Comparison of ENCODE assay signal across 1 cellular context in the genomic region with DNA sequence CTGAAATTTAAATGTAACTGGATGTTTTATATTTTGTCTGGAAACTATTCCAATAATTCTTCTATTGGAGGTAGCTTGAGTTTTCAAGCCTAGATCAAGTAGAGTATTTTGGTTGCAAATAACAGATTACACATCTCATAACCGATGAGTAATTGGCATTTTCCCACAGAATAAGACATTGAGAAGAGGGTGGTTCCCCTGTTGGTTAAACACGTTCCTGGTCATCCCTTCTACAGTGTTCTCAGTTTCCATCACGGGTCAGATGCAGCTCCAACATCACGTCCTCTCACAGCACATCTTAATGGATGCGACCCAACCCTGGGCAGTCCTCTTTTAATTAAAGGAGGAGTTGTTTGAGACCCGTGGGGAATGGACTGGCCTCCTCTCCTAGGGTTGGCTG.
TF ChIP-seq lines count a peak whose summit lies in the region.

No MANE protein-coding gene starts in this region.

TF ChIP-seq in HepG2, 621 proteins besides CTCF, POLR2A, EP300 and RAD21 (continued from another document):
- TF ChIP-seq, protein P1, sequence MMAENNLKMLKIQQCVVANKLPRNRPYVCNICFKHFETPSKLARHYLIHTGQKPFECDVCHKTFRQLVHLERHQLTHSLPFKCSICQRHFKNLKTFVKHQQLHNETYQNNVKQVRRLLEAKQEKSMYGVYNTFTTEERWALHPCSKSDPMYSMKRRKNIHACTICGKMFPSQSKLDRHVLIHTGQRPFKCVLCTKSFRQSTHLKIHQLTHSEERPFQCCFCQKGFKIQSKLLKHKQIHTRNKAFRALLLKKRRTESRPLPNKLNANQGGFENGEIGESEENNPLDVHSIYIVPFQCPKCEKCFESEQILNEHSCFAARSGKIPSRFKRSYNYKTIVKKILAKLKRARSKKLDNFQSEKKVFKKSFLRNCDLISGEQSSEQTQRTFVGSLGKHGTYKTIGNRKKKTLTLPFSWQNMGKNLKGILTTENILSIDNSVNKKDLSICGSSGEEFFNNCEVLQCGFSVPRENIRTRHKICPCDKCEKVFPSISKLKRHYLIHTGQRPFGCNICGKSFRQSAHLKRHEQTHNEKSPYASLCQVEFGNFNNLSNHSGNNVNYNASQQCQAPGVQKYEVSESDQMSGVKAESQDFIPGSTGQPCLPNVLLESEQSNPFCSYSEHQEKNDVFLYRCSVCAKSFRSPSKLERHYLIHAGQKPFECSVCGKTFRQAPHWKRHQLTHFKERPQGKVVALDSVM (CRISPR knock-in tag; IDR thresholded peaks at IDR 0.05), result no peak
- no peak for TF ChIP-seq ZNF33A (CRISPR knock-in tag; IDR thresholded peaks at IDR 0.05; ENCODE audit: borderline replicate concordance)
